ENCODE assay signal across 11 cellular contexts in the genomic region with DNA sequence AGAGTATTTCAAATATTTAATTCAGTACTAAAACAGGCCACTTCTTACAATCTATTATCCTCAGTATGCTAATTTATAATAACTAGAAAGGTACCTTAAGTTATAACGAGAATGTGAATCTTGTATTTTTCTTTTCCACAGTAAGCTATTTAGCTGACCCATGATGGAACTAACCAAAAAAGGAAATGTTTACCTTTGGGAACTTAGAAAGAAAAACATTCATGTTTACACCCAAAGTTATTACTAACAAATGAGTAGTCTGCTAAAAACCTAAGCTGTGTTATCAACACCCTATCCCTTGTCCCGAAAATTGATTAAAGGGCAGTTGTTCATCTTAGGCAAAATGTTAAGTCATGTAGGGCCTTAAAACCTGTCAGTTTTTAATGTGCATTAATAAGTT. TPM values are rescaled to one million over a fixed set of nuclear protein-coding genes. Genes with fewer than 3 reads are reported as not detected.
DNase-seq lines count a peak whose midpoint lies in the region; ATAC-seq and TF ChIP-seq lines count a peak whose summit lies in the region.
"Had no signal": no experiment of that assay in that cellular context is flagged by ENCODE, and none has a peak within 500 bp of the region (broad histone marks: within the 10 kb centered on the region; RNA-seq: fewer than 3 reads in every experiment).

No MANE protein-coding gene starts in this region.

- H3K27me3 ChIP-seq in CD8-positive, alpha-beta T cell (ENCODE audit: insufficient read depth, low read length): no peaks in the 10 kb centered on the region
- H3K27me3 ChIP-seq in OCI-LY1 (ENCODE audit: insufficient read depth, low read length) (no peaks in the 10 kb centered on the region), esophagus squamous epithelium (no peaks in the 10 kb centered on the region), gastrocnemius medialis (no peaks in the 10 kb centered on the region)
- H3K27me3 ChIP-seq: BLaER1, ovary had no signal

- peak overlapping the region; percentile 68 for H3K27ac Mint-ChIP-seq in CD8-positive, alpha-beta T cell

- POLR2A ChIA-PET in CD8-positive, alpha-beta T cell (lab: Charles Lee): interaction anchor here (0.8 to 1.6 kb wide), 3 partner anchors 8 to 78 kb away, joined by 3 to 5 read pairs (median 3); partner anchors contain the start of gene GNA13

- peaks cover 5% of the 10 kb centered on the region; the same call in 1 of the 2 replicates for H3F3A ChIP-seq in OCI-LY1 (ENCODE audit: insufficient read depth, low read length)

- H3K4me1 ChIP-seq in CD8-positive, alpha-beta T cell (ENCODE audit: insufficient read depth, low read length): peaks cover 37% of the 10 kb centered on the region
- peaks cover 95% of the 10 kb centered on the region for H3K4me1 ChIP-seq in OCI-LY1 (ENCODE audit: insufficient read depth, low read length, severe bottlenecking)
- H3K4me1 ChIP-seq in esophagus squamous epithelium: peaks cover 4 to 93% (median 50%) of the 10 kb centered on the region in 3 donors
- peaks cover 61 to 65% of the 10 kb centered on the region in 2 donors for H3K4me1 ChIP-seq in gastrocnemius medialis

- DNase-seq in CD8-positive, alpha-beta T cell: no peak
- DNase-seq in esophagus squamous epithelium (lab: John Stamatoyannopoulos, UW) (no peak), gastrocnemius medialis (no peak), UCSD-AML1 (lab: John Stamatoyannopoulos, UW; ENCODE audit: unreplicated experiment) (no peak), glomerular visceral epithelial cell (ENCODE audit: extremely low spot score) (no peak)
- DNase-seq: H9, ovary had no signal

- CTCF ChIA-PET in CD8-positive, alpha-beta T cell (lab: Charles Lee): interaction anchor here (1.2 kb wide), 1 partner anchor 52 kb away, joined by 3 read pairs; no protein-coding TSS in a partner anchor

- 0 out of 2 replicates have a peak overlapping the region, but pooled peaks have one; percentile 3 for H3K9ac ChIP-seq in OCI-LY1 (ENCODE audit: low read length)
- H3K9ac ChIP-seq: BLaER1 had no signal

- no peak for ATAC-seq in CD8-positive, alpha-beta T cell
- ATAC-seq in gastrocnemius medialis (no peak), GM18505 (IDR thresholded peaks at IDR 0.05; ENCODE audit: unreplicated experiment) (no peak), HG02970 (IDR thresholded peaks at IDR 0.05; ENCODE audit: low FRiP score, unreplicated experiment) (no peak)

- intact Hi-C loops in CD8-positive, alpha-beta T cell (cut with DNase I, micrococcal nuclease): loop anchor here (5.0 to 10.0 kb wide), 2 partner anchors 36 to 554 kb away; partner anchors contain the start of gene POLG2 (in 1 of the 2)
- intact Hi-C loops in esophagus squamous epithelium (cut with DNase I): no loop called here
- intact Hi-C loops in gastrocnemius medialis (cut with DNase I; ENCODE audit: low total_unique reads): no loop called here

- H3K4me2 ChIP-seq in OCI-LY1 (ENCODE audit: low read length): peak overlapping the region; percentile 28; the same call in 1 of the 2 replicates

- no peak for TF ChIP-seq POLR2A in esophagus squamous epithelium (IDR thresholded peaks at IDR 0.05)
- TF ChIP-seq POLR2A in gastrocnemius medialis (IDR thresholded peaks at IDR 0.05): no peak
- no peak for TF ChIP-seq POLR2A in GM18505 (IDR thresholded peaks at IDR 0.05; ENCODE audit: borderline replicate concordance, extremely low read depth, insufficient read depth, insufficient read length)

- H3K27ac ChIP-seq in CD8-positive, alpha-beta T cell (ENCODE audit: low read depth, low read length): no peak overlapping the region
- H3K27ac ChIP-seq in OCI-LY1 (ENCODE audit: low read depth, low read length, poor library complexity, severe bottlenecking): peak overlapping the region; percentile 65
- peak overlapping the region; percentile 26 to 79 (median 72) for H3K27ac ChIP-seq in esophagus squamous epithelium
- peak overlapping the region; percentile 49 to 67 (median 60) for H3K27ac ChIP-seq in gastrocnemius medialis
- H3K27ac ChIP-seq: BLaER1 had no signal

- no peak overlapping the region for H2AFZ ChIP-seq in OCI-LY1 (ENCODE audit: low read length)

- no peaks in the 10 kb centered on the region for H3K9me2 ChIP-seq in OCI-LY1 (ENCODE audit: low read depth, low read length)

- TF ChIP-seq CTCF in CD8-positive, alpha-beta T cell (IDR thresholded peaks at IDR 0.05): no peak
- TF ChIP-seq CTCF in OCI-LY1 (IDR thresholded peaks at IDR 0.05; ENCODE audit: low read length): no peak
- TF ChIP-seq CTCF in esophagus squamous epithelium (IDR thresholded peaks at IDR 0.05): no peak
- no peak for TF ChIP-seq CTCF in gastrocnemius medialis (IDR thresholded peaks at IDR 0.05 in 4 of 5, conservative IDR thresholded peaks at IDR 0.05 in 1 of 5)

- H3K79me2 ChIP-seq in OCI-LY1 (ENCODE audit: insufficient read depth, low read length): peaks cover 93% of the 10 kb centered on the region

- H3K36me3 ChIP-seq in CD8-positive, alpha-beta T cell (ENCODE audit: insufficient read depth, low read length): peaks cover 10% of the 10 kb centered on the region
- H3K36me3 ChIP-seq in OCI-LY1 (ENCODE audit: insufficient read depth, low read length) (peaks cover 95% of the 10 kb centered on the region), esophagus squamous epithelium (peaks cover 4 to 77% (median 5%) of the 10 kb centered on the region in 3 donors), gastrocnemius medialis (peaks cover 0 to 41% of the 10 kb centered on the region in 2 donors)
- H3K36me3 ChIP-seq: ovary had no signal

- 54 to 68% methylated on average over 2 of the region's 2 CpGs for WGBS in esophagus squamous epithelium, 2 donors

- no peak overlapping the region for H3K4me3 Mint-ChIP-seq in CD8-positive, alpha-beta T cell
- H3K4me3 Mint-ChIP-seq: H9 had no signal

- in situ Hi-C loops in gastrocnemius medialis (cut with MboI; ENCODE audit: low sequenced_read_pairs in 4 of 4): no loop called here

- peaks cover 80% of the 10 kb centered on the region for H3K36me3 Mint-ChIP-seq in CD8-positive, alpha-beta T cell

- H3K4me3 ChIP-seq in CD8-positive, alpha-beta T cell (ENCODE audit: low read depth, low read length): no peak overlapping the region
- H3K4me3 ChIP-seq in OCI-LY1 (ENCODE audit: low read depth, low read length, poor library complexity, severe bottlenecking): no peak overlapping the region
- peak overlapping the region in 1 of 4 donors; percentile 10 for H3K4me3 ChIP-seq in esophagus squamous epithelium
- no peak overlapping the region for H3K4me3 ChIP-seq in gastrocnemius medialis
- H3K4me3 ChIP-seq: BLaER1, ovary had no signal

- peaks cover 82% of the 10 kb centered on the region for H3K4me1 Mint-ChIP-seq in CD8-positive, alpha-beta T cell (ENCODE audit: low read depth)

- no peaks in the 10 kb centered on the region for H4K20me1 ChIP-seq in OCI-LY1 (ENCODE audit: insufficient read depth, low read length)

- H3K9me3 ChIP-seq in CD8-positive, alpha-beta T cell (ENCODE audit: low read length): no peaks in the 10 kb centered on the region
- H3K9me3 ChIP-seq in OCI-LY1 (ENCODE audit: low read length) (no peaks in the 10 kb centered on the region), esophagus squamous epithelium (no peaks in the 10 kb centered on the region), gastrocnemius medialis (no peaks in the 10 kb centered on the region)
- H3K9me3 ChIP-seq: BLaER1, ovary had no signal

- H3K9me3 Mint-ChIP-seq in CD8-positive, alpha-beta T cell: no peaks in the 10 kb centered on the region
- H3K9me3 Mint-ChIP-seq: H9 had no signal

- no peaks in the 10 kb centered on the region for H3K27me3 Mint-ChIP-seq in CD8-positive, alpha-beta T cell (ENCODE audit: low read depth)

RNA-seq across cellular contexts. Expression of gene GNA13, which starts 8.1 kb away (rescaled TPM):
- 100 to 1,000 TPM; 173 to 185 TPM for total RNA-seq in CD8-positive, alpha-beta T cell
- total RNA-seq in esophagus squamous epithelium (10 to 100 TPM; 21.3 to 43.1 (median 35.7) TPM), gastrocnemius medialis (100 to 1,000 TPM in 3 of 4 donors, 10 to 100 TPM in 1; 87.7 to 146 (median 103) TPM)

Comparison
In these comparisons a context has a peak if more than half of its experiments do, and no peak if none do; other contexts are left out.
1. intact Hi-C loops: an anchor here in CD8-positive, alpha-beta T cell (5.0 to 10.0 kb wide); none called in esophagus squamous epithelium and gastrocnemius medialis.